Comparison of ENCODE assay signal across 8 cellular contexts in genomic region chr10:4344544-4344994, GRCh38.
DNase-seq lines count a peak whose midpoint lies in the region; TF ChIP-seq lines count a peak whose summit lies in the region.

No MANE protein-coding gene starts in this region.

- peak overlapping the region; percentile 85 to 89 for H3K27ac ChIP-seq in ascending aorta

- intact Hi-C loops in ascending aorta (cut with DNase I) = loop anchor here (2.0 to 10.0 kb wide), 7 partner anchors 60 to 1110 kb away; partner anchors contain the start of gene KLF6

- peaks cover 13 to 30% of the 10 kb centered on the region in 2 donors for H3K4me1 ChIP-seq in ascending aorta

- no peaks in the 10 kb centered on the region for H3K9me3 ChIP-seq in ascending aorta

- no peaks in the 10 kb centered on the region for H3K27me3 ChIP-seq in ascending aorta
- no peaks in the 10 kb centered on the region for H3K27me3 ChIP-seq in kidney epithelial cell (ENCODE audit: control insufficient read depth, insufficient read depth, low read length)

- DNase-seq in activated effector memory CD4-positive, alpha-beta T cell treated with anti-CD3 and anti-CD28 coated beads, Interleukin-2, amount 50 U/mL, for 16 hours = peak; percentile 75
- no peak for DNase-seq in activated effector memory CD4-positive, alpha-beta T cell treated with Interleukin-2 at 50 U/mL for 16 hours
- DNase-seq in ascending aorta (ENCODE audit: low spot score in 2 of 2) (peak; percentile 65 to 96), kidney epithelial cell (ENCODE audit: low read depth) (peak; percentile 97), NCI-H146 treated with DMSO at 0.1 percent for 48 hours (lab: John Stamatoyannopoulos, UW; ENCODE audit: unreplicated experiment) (no peak), ecto neural progenitor cell (ENCODE audit: low spot score) (no peak), GM20000 (ENCODE audit: low spot score) (no peak)
- peak; percentile 0 to 20 for DNase-seq in stimulated activated CD8-positive, alpha-beta memory T cell treated with anti-CD3 and anti-CD28 coated beads, Interleukin-7, amount 100 ng/mL, for 4 hours (ENCODE audit: low read depth in 2 of 2)

- H3K4me3 ChIP-seq in ascending aorta (no peak overlapping the region), kidney epithelial cell (ENCODE audit: low read depth, low read length) (no peak overlapping the region)

- no peaks in the 10 kb centered on the region for H3K36me3 ChIP-seq in ascending aorta
- no peaks in the 10 kb centered on the region for H3K36me3 ChIP-seq in kidney epithelial cell (ENCODE audit: control insufficient read depth, insufficient read depth, low read length)

- peak; percentile 7 to 34 (median 14) for TF ChIP-seq CTCF in ascending aorta (IDR thresholded peaks at IDR 0.05)
- peak; percentile 18 for TF ChIP-seq CTCF in kidney epithelial cell (IDR thresholded peaks at IDR 0.05; ENCODE audit: insufficient read depth, low read length, poor library complexity, severe bottlenecking)
- TF ChIP-seq CTCF in GM20000 (IDR thresholded peaks at IDR 0.05; ENCODE audit: extremely low read depth, missing control alignments) = no peak

Comparison
In these comparisons a context has a peak if more than half of its experiments do, and no peak if none do; other contexts are left out.
1. DNase-seq: peak in activated effector memory CD4-positive, alpha-beta T cell treated with anti-CD3 and anti-CD28 coated beads, Interleukin-2, amount 50 U/mL, for 16 hours (single experiment), ascending aorta (2 of 2), kidney epithelial cell (single experiment) and stimulated activated CD8-positive, alpha-beta memory T cell treated with anti-CD3 and anti-CD28 coated beads, Interleukin-7, amount 100 ng/mL, for 4 hours (2 of 2); none in activated effector memory CD4-positive, alpha-beta T cell treated with Interleukin-2 at 50 U/mL for 16 hours (single experiment), NCI-H146 treated with DMSO at 0.1 percent for 48 hours (single experiment), ecto neural progenitor cell (single experiment) and GM20000 (single experiment).